In genomic region chr5:14225173-14225834, GRCh38 we compare ENCODE assay signal across 14 cellular contexts.
DNase-seq lines count a peak whose midpoint lies in the region; ATAC-seq, FAIRE-seq and TF ChIP-seq lines count a peak whose summit lies in the region.
"Had no signal": no experiment of that assay in that cellular context is flagged by ENCODE, and none has a peak within 500 bp of the region (broad histone marks: within the 10 kb centered on the region; RNA-seq: fewer than 3 reads in every experiment).

No MANE protein-coding gene starts in this region.

- H4K20me1 ChIP-seq in IMR-90 (ENCODE audit: insufficient read depth, low read length), result peaks cover 97% of the 10 kb centered on the region

- intact Hi-C loops in IMR-90 (cut with micrococcal nuclease), result no loop called here
- intact Hi-C loops in cardiac septum (cut with DNase I), result no loop called here

- dilution Hi-C loops in IMR-90 (cut with HindIII; ENCODE audit: low sequenced_read_pairs, unreplicated experiment), result no loop called here

- TF ChIP-seq RAD21 in IMR-90 (IDR thresholded peaks at IDR 0.05; ENCODE audit: low read length), result no peak

- no peak overlapping the region for H4K5ac ChIP-seq in IMR-90 (ENCODE audit: low read depth, low read length)

- DNase-seq in IMR-90, result no peak
- DNase-seq in activated naive CD4-positive, alpha-beta T cell treated with anti-CD3 and anti-CD28 coated beads, Interleukin-2, amount 50 U/mL, for 72 hours (ENCODE audit: low spot score in 2 of 2), result no peak
- DNase-seq in cardiac septum (ENCODE audit: low spot score), result no peak
- DNase-seq in GM19239 (ENCODE audit: insufficient read length, low spot score), result no peak
- no peak for DNase-seq in NCI-H1105 (lab: John Stamatoyannopoulos, UW)
- DNase-seq: activated gamma-delta T cell, MV-4-11, NCI-H2081, NCI-H774, T-cell had no signal

- no peak overlapping the region for H2AK5ac ChIP-seq in IMR-90 (ENCODE audit: low read depth, low read length)

- no TSS peak for BruUV-seq in IMR-90 (replicated peaks; lab: Mats Ljungman, UMichigan)

- no peak overlapping the region for H3K27ac Mint-ChIP-seq in activated naive CD4-positive, alpha-beta T cell treated with anti-CD3 and anti-CD28 coated beads, Interleukin-2, amount 50 U/mL, for 72 hours
- H3K27ac Mint-ChIP-seq: T-cell had no signal

- peaks cover 43% of the 10 kb centered on the region for H3K9me1 ChIP-seq in IMR-90 (ENCODE audit: insufficient read depth, low read length)

- no peak overlapping the region for H3K4me2 ChIP-seq in IMR-90 (ENCODE audit: low read depth, low read length)

- H3K27me3 ChIP-seq in IMR-90 (ENCODE audit: control insufficient read depth, insufficient read depth, low read length) (no peaks in the 10 kb centered on the region), mucosa of stomach (ENCODE audit: control insufficient read depth, insufficient read depth, low read length) (no peaks in the 10 kb centered on the region)

- in situ Hi-C loops in IMR-90 (cut with MboI; ENCODE audit: low sequenced_read_pairs), result no loop called here

- no peak overlapping the region for H3K18ac ChIP-seq in IMR-90 (ENCODE audit: low read depth, low read length)

- no peaks in the 10 kb centered on the region for H3K9me3 ChIP-seq in IMR-90 (ENCODE audit: control insufficient read depth, insufficient read depth, low read length)
- no peaks in the 10 kb centered on the region for H3K9me3 ChIP-seq in mucosa of stomach (ENCODE audit: control insufficient read depth, low read length)

- H3K4ac ChIP-seq in IMR-90 (ENCODE audit: low read depth, low read length), result no peak overlapping the region

- H2BK15ac ChIP-seq in IMR-90 (ENCODE audit: low read depth, low read length), result no peak overlapping the region

- H3K36me3 ChIP-seq in IMR-90 (ENCODE audit: control insufficient read depth, insufficient read depth, low read length) (peaks cover 32% of the 10 kb centered on the region), mucosa of stomach (ENCODE audit: control insufficient read depth, insufficient read depth, low read length) (no peaks in the 10 kb centered on the region)

- POLR2A ChIA-PET in IMR-90 (lab: Charles Lee; ENCODE audit: unreplicated experiment), result no interaction called here

- no peak overlapping the region for H3K56ac ChIP-seq in IMR-90 (ENCODE audit: extremely low read depth, insufficient read depth, low read length)

- H3K79me1 ChIP-seq in IMR-90 (ENCODE audit: low read depth in 1 of 2, low read length in 2 of 2), result peaks cover 0 to 74% of the 10 kb centered on the region in 2 experiments; a peak in 2 of 4 replicates

- no peak overlapping the region for H2BK120ac ChIP-seq in IMR-90 (ENCODE audit: low read depth, low read length)

- no peak overlapping the region for H2BK5ac ChIP-seq in IMR-90 (ENCODE audit: low read depth, low read length, poor library complexity, severe bottlenecking)

- H4K91ac ChIP-seq in IMR-90 (ENCODE audit: insufficient read depth, low read depth, low read length), result no peak overlapping the region

- H3K4me1 ChIP-seq in IMR-90 (ENCODE audit: control insufficient read depth, insufficient read depth, low read length) (peaks cover 42% of the 10 kb centered on the region), mucosa of stomach (ENCODE audit: control insufficient read depth, insufficient read depth, low read length) (peaks cover 2% of the 10 kb centered on the region)

- H3K9ac ChIP-seq in IMR-90 (ENCODE audit: low read depth, low read length), result no peak overlapping the region
- H3K9ac ChIP-seq in mucosa of stomach (ENCODE audit: low read length), result peak overlapping the region; percentile 5

- TF ChIP-seq POLR2A in IMR-90 (IDR thresholded peaks at IDR 0.05; ENCODE audit: low read depth, low read length), result no peak

- no peak overlapping the region; a peak in 1 of 4 replicates for H4K8ac ChIP-seq in IMR-90 (ENCODE audit: low read depth in 2 of 2, low read length in 2 of 2)

- no peak for TF ChIP-seq CTCF in IMR-90 (conservative IDR thresholded peaks at IDR 0.05; ENCODE audit: low read depth, low read length)

- H3K4me3 ChIP-seq in IMR-90 (ENCODE audit: insufficient read depth, low read depth, low read length) (no peak overlapping the region), mucosa of stomach (ENCODE audit: low read length) (no peak overlapping the region)

- H2AK9ac ChIP-seq in IMR-90 (replicated peaks; ENCODE audit: low read depth, low read length, poor library complexity), result no peak overlapping the region

- CTCF ChIA-PET in IMR-90 (lab: Yijun Ruan, JAX), result no interaction called here

- 80% methylated on average over 1 of the region's 3 CpGs; no CpG with 5 or more reads in 1 of the 2 experiments for WGBS in IMR-90 (ENCODE audit: extremely low coverage in 2 of 2, insufficient read length in 1 of 2), 2 experiments

- peak; percentile 52 for ATAC-seq in GM19035 (IDR thresholded peaks at IDR 0.05; ENCODE audit: unreplicated experiment)
- ATAC-seq in HG02678 (IDR thresholded peaks at IDR 0.05; ENCODE audit: unreplicated experiment), result peak; percentile 40
- no peak for ATAC-seq in IMR-90 (ENCODE audit: low read depth)
- ATAC-seq in activated naive CD4-positive, alpha-beta T cell treated with anti-CD3 and anti-CD28 coated beads, Interleukin-2, amount 50 U/mL, for 72 hours, result no peak
- ATAC-seq: T-cell had no signal

- FAIRE-seq in GM19239 (lab: Jason Lieb, UNC), result no peak

- H3K14ac ChIP-seq in IMR-90 (replicated peaks; ENCODE audit: low read depth, low read length), result no peak overlapping the region

- no peaks in the 10 kb centered on the region for H3K36me3 Mint-ChIP-seq in activated naive CD4-positive, alpha-beta T cell treated with anti-CD3 and anti-CD28 coated beads, Interleukin-2, amount 50 U/mL, for 72 hours
- H3K36me3 Mint-ChIP-seq: T-cell had no signal

- H3K23ac ChIP-seq in IMR-90 (ENCODE audit: low read depth, low read length), result 0 out of 2 replicates have a peak overlapping the region, but pooled peaks have one; percentile 32

- H2AFZ ChIP-seq in IMR-90 (replicated peaks; ENCODE audit: low read length, poor library complexity), result no peak overlapping the region

- no peaks in the 10 kb centered on the region for H3K9me3 Mint-ChIP-seq in activated naive CD4-positive, alpha-beta T cell treated with anti-CD3 and anti-CD28 coated beads, Interleukin-2, amount 50 U/mL, for 72 hours
- H3K9me3 Mint-ChIP-seq: neural crest cell, T-cell had no signal

- no peak overlapping the region for H2BK20ac ChIP-seq in IMR-90 (ENCODE audit: low read depth, low read length)

- no peak overlapping the region for H3K27ac ChIP-seq in IMR-90 (ENCODE audit: insufficient read depth, low read length)

TF ChIP-seq in IMR-90, 13 proteins besides CTCF, POLR2A, EP300 and RAD21:
- TF ChIP-seq MAFK (IDR thresholded peaks at IDR 0.05; ENCODE audit: low read depth, low read length) (no peak), SMC3 (IDR thresholded peaks at IDR 0.05; ENCODE audit: low read depth, low read length) (no peak), MAZ (IDR thresholded peaks at IDR 0.05; ENCODE audit: borderline replicate concordance, low read depth, low read length) (no peak), USF2 (IDR thresholded peaks at IDR 0.05; ENCODE audit: low read depth, low read length) (no peak), MXI1 (IDR thresholded peaks at IDR 0.05; ENCODE audit: borderline replicate concordance, low read depth, low read length) (no peak), RFX5 (IDR thresholded peaks at IDR 0.05; ENCODE audit: low read depth, low read length) (no peak)

Comparison
In these comparisons a context has a peak if more than half of its experiments do, and no peak if none do; other contexts are left out.
1. ATAC-seq: peak in GM19035 (single experiment) and HG02678 (single experiment); none in IMR-90 (single experiment) and activated naive CD4-positive, alpha-beta T cell treated with anti-CD3 and anti-CD28 coated beads, Interleukin-2, amount 50 U/mL, for 72 hours (0 of 2).